ENCODE assay signal across 24 cellular contexts in genomic region chr14:20403521-20403920, GRCh38. TPM values are rescaled to one million over a fixed set of nuclear protein-coding genes. Genes with fewer than 3 reads are reported as not detected.
DNase-seq lines count a peak whose midpoint lies in the region; ATAC-seq and TF ChIP-seq lines count a peak whose summit lies in the region.
"Had no signal": no experiment of that assay in that cellular context is flagged by ENCODE, and none has a peak within 500 bp of the region (broad histone marks: within the 10 kb centered on the region; RNA-seq: fewer than 3 reads in every experiment).

No MANE protein-coding gene starts in this region.

- no peaks in the 10 kb centered on the region for H3K9me3 Mint-ChIP-seq in activated CD4-positive, alpha-beta memory T cell treated with anti-CD3 and anti-CD28 coated beads for 36 hours
- H3K9me3 Mint-ChIP-seq in activated CD4-positive, alpha-beta memory T cell treated with anti-CD3 and anti-CD28 coated beads, Interleukin-2, amount 10 ng/mL, durations not matched to agents 7 days and 5 days, result no peaks in the 10 kb centered on the region
- H3K9me3 Mint-ChIP-seq in activated naive CD8-positive, alpha-beta T cell (ENCODE audit: low read depth), result no peaks in the 10 kb centered on the region
- H3K9me3 Mint-ChIP-seq in activated naive CD8-positive, alpha-beta T cell treated with anti-CD3 and anti-CD28 coated beads for 36 hours, result no peaks in the 10 kb centered on the region
- no peaks in the 10 kb centered on the region for H3K9me3 Mint-ChIP-seq in central memory CD8-positive, alpha-beta T cell
- no peaks in the 10 kb centered on the region for H3K9me3 Mint-ChIP-seq in HFFc6
- H3K9me3 Mint-ChIP-seq: CD14-positive monocyte; CD4-positive, alpha-beta T cell; CD8-positive, alpha-beta memory T cell; H9 had no signal

- H3K27ac Mint-ChIP-seq in activated CD4-positive, alpha-beta memory T cell treated with anti-CD3 and anti-CD28 coated beads for 36 hours, result peak overlapping the region; percentile 23
- no peak overlapping the region for H3K27ac Mint-ChIP-seq in activated CD4-positive, alpha-beta memory T cell treated with anti-CD3 and anti-CD28 coated beads, Interleukin-2, amount 10 ng/mL, durations not matched to agents 7 days and 5 days
- H3K27ac Mint-ChIP-seq in activated naive CD8-positive, alpha-beta T cell, result peak overlapping the region; percentile 78
- H3K27ac Mint-ChIP-seq in activated naive CD8-positive, alpha-beta T cell treated with anti-CD3 and anti-CD28 coated beads for 36 hours, result no peak overlapping the region
- H3K27ac Mint-ChIP-seq in central memory CD8-positive, alpha-beta T cell (ENCODE audit: low read depth), result peak overlapping the region; percentile 32
- H3K27ac Mint-ChIP-seq in HFFc6, result no peak overlapping the region
- H3K27ac Mint-ChIP-seq: CD4-positive, alpha-beta T cell had no signal

- no peaks in the 10 kb centered on the region for H3K27me3 Mint-ChIP-seq in activated CD4-positive, alpha-beta memory T cell treated with anti-CD3 and anti-CD28 coated beads for 36 hours
- H3K27me3 Mint-ChIP-seq in activated CD4-positive, alpha-beta memory T cell treated with anti-CD3 and anti-CD28 coated beads, Interleukin-2, amount 10 ng/mL, durations not matched to agents 7 days and 5 days, result no peaks in the 10 kb centered on the region
- no peaks in the 10 kb centered on the region for H3K27me3 Mint-ChIP-seq in activated naive CD8-positive, alpha-beta T cell
- H3K27me3 Mint-ChIP-seq in activated naive CD8-positive, alpha-beta T cell treated with anti-CD3 and anti-CD28 coated beads for 36 hours, result no peaks in the 10 kb centered on the region
- no peaks in the 10 kb centered on the region for H3K27me3 Mint-ChIP-seq in central memory CD8-positive, alpha-beta T cell
- H3K27me3 Mint-ChIP-seq in HFFc6 (ENCODE audit: insufficient read depth), result peaks cover 2% of the 10 kb centered on the region; the same call in 1 of the 2 replicates
- H3K27me3 Mint-ChIP-seq: CD4-positive, alpha-beta T cell; CD8-positive, alpha-beta memory T cell had no signal

- H3K36me3 Mint-ChIP-seq in activated CD4-positive, alpha-beta memory T cell treated with anti-CD3 and anti-CD28 coated beads for 36 hours, result peaks cover 51% of the 10 kb centered on the region
- peaks cover 80% of the 10 kb centered on the region for H3K36me3 Mint-ChIP-seq in activated CD4-positive, alpha-beta memory T cell treated with anti-CD3 and anti-CD28 coated beads, Interleukin-2, amount 10 ng/mL, durations not matched to agents 7 days and 5 days (ENCODE audit: low read depth)
- peaks cover 16% of the 10 kb centered on the region for H3K36me3 Mint-ChIP-seq in activated naive CD8-positive, alpha-beta T cell
- peaks cover 58% of the 10 kb centered on the region for H3K36me3 Mint-ChIP-seq in activated naive CD8-positive, alpha-beta T cell treated with anti-CD3 and anti-CD28 coated beads for 36 hours
- peaks cover 67% of the 10 kb centered on the region for H3K36me3 Mint-ChIP-seq in central memory CD8-positive, alpha-beta T cell (ENCODE audit: insufficient read depth)
- H3K36me3 Mint-ChIP-seq in HFFc6 (ENCODE audit: low read depth), result peaks cover 43% of the 10 kb centered on the region

- intact Hi-C loops in activated CD4-positive, alpha-beta memory T cell treated with anti-CD3 and anti-CD28 coated beads for 36 hours (cut with micrococcal nuclease), result no loop called here

- ATAC-seq in central memory CD8-positive, alpha-beta T cell (replicated peaks; ENCODE audit: extremely low read depth, poor library complexity, severe bottlenecking), result no peak
- ATAC-seq: A549, GM12878, HCT116 had no signal

- DNase-seq in activated CD4-positive, alpha-beta memory T cell treated with anti-CD3 and anti-CD28 coated beads for 36 hours, result no peak
- no peak for DNase-seq in activated CD4-positive, alpha-beta memory T cell treated with anti-CD3 and anti-CD28 coated beads, Interleukin-2, amount 10 ng/mL, durations not matched to agents 7 days and 5 days
- no peak for DNase-seq in activated naive CD8-positive, alpha-beta T cell treated with anti-CD3 and anti-CD28 coated beads for 36 hours
- DNase-seq in central memory CD8-positive, alpha-beta T cell (ENCODE audit: low spot score in 2 of 2), result no peak
- DNase-seq in HFFc6 (no peak), NCI-H510A treated with DMSO at 0.1 percent for 48 hours (lab: John Stamatoyannopoulos, UW) (no peak)
- DNase-seq: 8988T; ACHN; AML-193; BE2C; CD4-positive, alpha-beta T cell; CD8-positive, alpha-beta memory T cell; DMS 273 treated with DMSO at 0.1 percent for 48 hours; DMS79; EL; GDM1; GM23248; H9 had no signal

- H3K4me1 Mint-ChIP-seq in activated CD4-positive, alpha-beta memory T cell treated with anti-CD3 and anti-CD28 coated beads for 36 hours (ENCODE audit: low read depth), result peaks cover 37% of the 10 kb centered on the region
- peaks cover 54% of the 10 kb centered on the region for H3K4me1 Mint-ChIP-seq in activated CD4-positive, alpha-beta memory T cell treated with anti-CD3 and anti-CD28 coated beads, Interleukin-2, amount 10 ng/mL, durations not matched to agents 7 days and 5 days
- peaks cover 40% of the 10 kb centered on the region for H3K4me1 Mint-ChIP-seq in activated naive CD8-positive, alpha-beta T cell (ENCODE audit: low read depth)
- H3K4me1 Mint-ChIP-seq in activated naive CD8-positive, alpha-beta T cell treated with anti-CD3 and anti-CD28 coated beads for 36 hours, result peaks cover 49% of the 10 kb centered on the region
- peaks cover 23% of the 10 kb centered on the region for H3K4me1 Mint-ChIP-seq in central memory CD8-positive, alpha-beta T cell
- peaks cover 21% of the 10 kb centered on the region for H3K4me1 Mint-ChIP-seq in HFFc6 (ENCODE audit: low read depth)
- H3K4me1 Mint-ChIP-seq: H9 had no signal

- POLR2A ChIA-PET in activated CD4-positive, alpha-beta memory T cell treated with anti-CD3 and anti-CD28 coated beads for 36 hours (lab: Charles Lee), result interaction anchor here (1.9 to 3.1 kb wide), 2 partner anchors 51 to 61 kb away, joined by 7 to 26 read pairs; partner anchors contain the start of genes APEX1, OSGEP and PARP2
- POLR2A ChIA-PET in activated CD4-positive, alpha-beta memory T cell treated with anti-CD3 and anti-CD28 coated beads, Interleukin-2, amount 10 ng/mL, durations not matched to agents 7 days and 5 days (lab: Charles Lee), result interaction anchor here (1.6 to 5.8 kb wide), 2 partner anchors 10 to 19 kb away, joined by 6 to 31 read pairs; partner anchors contain the start of gene TEP1

- TF ChIP-seq CTCF in HFFc6 (IDR thresholded peaks at IDR 0.05), result no peak

- CTCF ChIA-PET in activated CD4-positive, alpha-beta memory T cell treated with anti-CD3 and anti-CD28 coated beads for 36 hours (lab: Charles Lee), result interaction anchor here (0.9 kb wide), 1 partner anchor 12 kb away, joined by 4 read pairs; no protein-coding TSS in a partner anchor
- CTCF ChIA-PET in activated CD4-positive, alpha-beta memory T cell treated with anti-CD3 and anti-CD28 coated beads, Interleukin-2, amount 10 ng/mL, durations not matched to agents 7 days and 5 days (lab: Charles Lee), result interaction anchor here (1.5 to 3.1 kb wide), 3 partner anchors 10 to 60 kb away, joined by 4 to 13 read pairs (median 12); partner anchors contain the start of genes PARP2 and TEP1

- no peak overlapping the region for H3K4me3 Mint-ChIP-seq in activated CD4-positive, alpha-beta memory T cell treated with anti-CD3 and anti-CD28 coated beads for 36 hours
- no peak overlapping the region for H3K4me3 Mint-ChIP-seq in activated CD4-positive, alpha-beta memory T cell treated with anti-CD3 and anti-CD28 coated beads, Interleukin-2, amount 10 ng/mL, durations not matched to agents 7 days and 5 days
- no peak overlapping the region for H3K4me3 Mint-ChIP-seq in activated naive CD8-positive, alpha-beta T cell
- H3K4me3 Mint-ChIP-seq in activated naive CD8-positive, alpha-beta T cell treated with anti-CD3 and anti-CD28 coated beads for 36 hours, result no peak overlapping the region
- no peak overlapping the region for H3K4me3 Mint-ChIP-seq in central memory CD8-positive, alpha-beta T cell
- no peak overlapping the region for H3K4me3 Mint-ChIP-seq in HFFc6
- H3K4me3 Mint-ChIP-seq: CD14-positive monocyte; CD4-positive, alpha-beta T cell; CD8-positive, alpha-beta memory T cell; H9 had no signal

RNA-seq across cellular contexts. Expression of gene TEP1, which starts 9.8 kb away (rescaled TPM):
- total RNA-seq in activated CD4-positive, alpha-beta memory T cell treated with anti-CD3 and anti-CD28 coated beads for 36 hours, result 10 to 100 TPM; 47.1 to 49.3 TPM
- total RNA-seq in activated CD4-positive, alpha-beta memory T cell treated with anti-CD3 and anti-CD28 coated beads, Interleukin-2, amount 10 ng/mL, durations not matched to agents 7 days and 5 days, result 10 to 100 TPM; 60.7 to 63.5 TPM
- total RNA-seq in activated naive CD8-positive, alpha-beta T cell treated with anti-CD3 and anti-CD28 coated beads for 36 hours, result 10 to 100 TPM; 21.6 to 22.1 TPM
- total RNA-seq in HFFc6 (2021; fragmentation: NEBNext Ultra II Directional; extraction: Animal tissue kit (Norgen Biotek cat#: 25700)), result 10 to 100 TPM; 11.6 to 16.1 (median 13.7) TPM

RNA-seq across cellular contexts. Expression of gene KLHL33, which starts 32.4 kb away (rescaled TPM):
- total RNA-seq in activated CD4-positive, alpha-beta memory T cell treated with anti-CD3 and anti-CD28 coated beads for 36 hours, result under 1 TPM in 1 of 2 experiments, not detected in 1; 0.12 TPM
- under 1 TPM in 1 of 2 experiments, not detected in 1; 0.05 TPM for total RNA-seq in activated CD4-positive, alpha-beta memory T cell treated with anti-CD3 and anti-CD28 coated beads, Interleukin-2, amount 10 ng/mL, durations not matched to agents 7 days and 5 days
- total RNA-seq in activated naive CD8-positive, alpha-beta T cell treated with anti-CD3 and anti-CD28 coated beads for 36 hours, result under 1 TPM; 0.50 to 0.68 TPM
- under 1 TPM in 1 of 6 experiments, not detected in 5; 0.05 TPM for total RNA-seq in HFFc6 (2021; fragmentation: NEBNext Ultra II Directional; extraction: Animal tissue kit (Norgen Biotek cat#: 25700))
- total RNA-seq: GM23248, H4 had no signal

RNA-seq across cellular contexts. Expression of gene OSGEP, which starts 51.1 kb away (rescaled TPM):
- 10 to 100 TPM; 39.2 to 41.0 TPM for total RNA-seq in activated CD4-positive, alpha-beta memory T cell treated with anti-CD3 and anti-CD28 coated beads for 36 hours
- total RNA-seq in activated CD4-positive, alpha-beta memory T cell treated with anti-CD3 and anti-CD28 coated beads, Interleukin-2, amount 10 ng/mL, durations not matched to agents 7 days and 5 days, result 10 to 100 TPM; 35.8 to 40.3 TPM
- 10 to 100 TPM; 59.0 to 59.2 TPM for total RNA-seq in activated naive CD8-positive, alpha-beta T cell treated with anti-CD3 and anti-CD28 coated beads for 36 hours
- 10 to 100 TPM; 26.4 to 33.8 (median 30.7) TPM for total RNA-seq in HFFc6 (2021; fragmentation: NEBNext Ultra II Directional; extraction: Animal tissue kit (Norgen Biotek cat#: 25700))

RNA-seq across cellular contexts. Expression of gene APEX1, which starts 51.5 kb away (rescaled TPM):
- 100 to 1,000 TPM; 186 to 193 TPM for total RNA-seq in activated CD4-positive, alpha-beta memory T cell treated with anti-CD3 and anti-CD28 coated beads for 36 hours
- 100 to 1,000 TPM in 1 of 2 experiments, 10 to 100 TPM in 1; 91.9 to 103 TPM for total RNA-seq in activated CD4-positive, alpha-beta memory T cell treated with anti-CD3 and anti-CD28 coated beads, Interleukin-2, amount 10 ng/mL, durations not matched to agents 7 days and 5 days
- 100 to 1,000 TPM; 253 to 277 TPM for total RNA-seq in activated naive CD8-positive, alpha-beta T cell treated with anti-CD3 and anti-CD28 coated beads for 36 hours
- total RNA-seq in HFFc6 (2021; fragmentation: NEBNext Ultra II Directional; extraction: Animal tissue kit (Norgen Biotek cat#: 25700)), result 100 to 1,000 TPM; 161 to 189 (median 184) TPM

RNA-seq across cellular contexts. Expression of gene PIP4P1, which starts 57.7 kb away (rescaled TPM):
- total RNA-seq in activated CD4-positive, alpha-beta memory T cell treated with anti-CD3 and anti-CD28 coated beads for 36 hours, result 10 to 100 TPM; 31.1 to 35.2 TPM
- 10 to 100 TPM; 39.5 to 42.9 TPM for total RNA-seq in activated CD4-positive, alpha-beta memory T cell treated with anti-CD3 and anti-CD28 coated beads, Interleukin-2, amount 10 ng/mL, durations not matched to agents 7 days and 5 days
- total RNA-seq in activated naive CD8-positive, alpha-beta T cell treated with anti-CD3 and anti-CD28 coated beads for 36 hours, result 10 to 100 TPM; 27.6 to 28.7 TPM
- total RNA-seq in HFFc6 (2021; fragmentation: NEBNext Ultra II Directional; extraction: Animal tissue kit (Norgen Biotek cat#: 25700)), result 10 to 100 TPM; 17.0 to 20.3 (median 19.2) TPM

Comparison
In these comparisons a context has a peak if more than half of its experiments do, and no peak if none do; other contexts are left out.
1. H3K27ac Mint-ChIP-seq: peak in activated CD4-positive, alpha-beta memory T cell treated with anti-CD3 and anti-CD28 coated beads for 36 hours (single experiment), activated naive CD8-positive, alpha-beta T cell (single experiment) and central memory CD8-positive, alpha-beta T cell (single experiment); none in activated CD4-positive, alpha-beta memory T cell treated with anti-CD3 and anti-CD28 coated beads, Interleukin-2, amount 10 ng/mL, durations not matched to agents 7 days and 5 days (single experiment), activated naive CD8-positive, alpha-beta T cell treated with anti-CD3 and anti-CD28 coated beads for 36 hours (single experiment) and HFFc6 (single experiment).